Comparison of ENCODE assay signal across 7 cellular contexts in the genomic region with DNA sequence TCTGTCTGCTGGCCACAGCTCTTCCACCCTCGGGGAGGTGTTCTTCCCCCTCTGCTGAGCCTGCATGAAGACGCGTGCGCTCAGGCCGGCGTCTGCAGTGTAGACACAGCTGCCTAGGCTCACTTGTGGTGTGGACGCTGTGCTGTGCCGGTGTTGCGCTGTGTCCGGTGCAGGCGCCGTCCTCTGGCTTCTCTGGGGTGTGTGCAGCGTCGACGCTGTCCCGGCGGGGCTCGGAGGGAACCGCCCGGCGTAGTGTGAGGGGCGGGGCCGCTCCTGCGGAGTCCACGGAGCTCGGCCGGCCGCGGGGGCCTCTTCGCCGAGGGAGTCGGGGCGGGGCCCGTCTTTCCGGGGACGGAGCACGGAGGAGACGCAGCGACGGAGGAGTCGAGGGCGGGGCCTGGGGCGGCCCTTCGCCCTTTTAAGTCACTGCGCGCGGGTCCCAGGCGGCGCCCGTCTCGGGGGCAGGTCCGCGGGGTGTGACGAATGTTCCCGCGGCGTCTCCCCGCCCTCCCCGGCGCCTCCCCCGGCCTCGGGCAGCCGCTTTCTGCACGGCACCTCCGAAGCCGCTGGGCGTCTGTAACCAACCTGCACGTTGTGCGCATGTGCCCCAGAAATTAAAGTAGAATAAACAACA. TPM values are rescaled to one million over a fixed set of nuclear protein-coding genes. Genes with fewer than 3 reads are reported as not detected.
A peak's percentile ranks its signal among the peaks of the same experiment; 100 is the strongest.
DNase-seq lines count a peak whose midpoint lies in the region; ATAC-seq and TF ChIP-seq lines count a peak whose summit lies in the region.

No MANE protein-coding gene starts in this region.

- DNase-seq in GM13977 (ENCODE audit: low spot score) (peak; percentile 99), NCI-H187 (lab: John Stamatoyannopoulos, UW) (peak; percentile 45 to 92), kidney epithelial cell (ENCODE audit: low read depth) (peak; percentile 47)
- peak; percentile 88 to 97 (median 94) for DNase-seq in activated CD4-positive, CD25-positive, alpha-beta regulatory T cell (lab: John Stamatoyannopoulos, UW)
- DNase-seq in central memory CD4-positive, alpha-beta T cell, result peak; percentile 94
- DNase-seq in stimulated activated CD4-positive, alpha-beta T cell treated with anti-CD3 and anti-CD28 coated beads, Interleukin-15, amount 100 ng/mL, for 1 hour (ENCODE audit: low read depth in 1 of 2, low spot score in 1 of 2), result peak; percentile 91 to 94

- H3K27me3 ChIP-seq in kidney epithelial cell (ENCODE audit: control insufficient read depth, insufficient read depth, low read length), result peaks cover 55% of the 10 kb centered on the region

- peak overlapping the region; percentile 34 for H3K4me3 ChIP-seq in kidney epithelial cell (ENCODE audit: low read depth, low read length)

- in situ Hi-C loops in GM13977 (cut with MboI; ENCODE audit: low pct_unique_long_range_greater_than_20kb, low sequenced_read_pairs, unreplicated experiment), result no loop called here

- ATAC-seq in HG02763 (IDR thresholded peaks at IDR 0.05; ENCODE audit: unreplicated experiment), result peak; percentile 70

- H3K36me3 ChIP-seq in kidney epithelial cell (ENCODE audit: control insufficient read depth, insufficient read depth, low read length), result no peaks in the 10 kb centered on the region

- TF ChIP-seq CTCF in GM13977 (IDR thresholded peaks at IDR 0.05; ENCODE audit: extremely low read depth, insufficient read depth, missing control alignments) (no peak), kidney epithelial cell (IDR thresholded peaks at IDR 0.05; ENCODE audit: insufficient read depth, low read length, poor library complexity, severe bottlenecking) (no peak)

RNA-seq across cellular contexts. Expression of a gene that starts 45.2 kb away (rescaled TPM):
- 23.8 and 35.5 TPM in 2 replicates for total RNA-seq in kidney epithelial cell

RNA-seq across cellular contexts. Expression of a gene that starts 45.4 kb away (rescaled TPM):
- total RNA-seq in kidney epithelial cell, result 15.7 and 18.9 TPM in 2 replicates

Comparison
In these comparisons a context has a peak if more than half of its experiments do, and no peak if none do; other contexts are left out.
1. Peak in every context shown above with its lines: DNase-seq, ATAC-seq and H3K4me3 ChIP-seq.
2. DNase-seq: peak in every context shown above with its lines; median percentile 99 in GM13977; 94 in activated CD4-positive, CD25-positive, alpha-beta regulatory T cell; 94 in central memory CD4-positive, alpha-beta T cell; 92 in stimulated activated CD4-positive, alpha-beta T cell treated with anti-CD3 and anti-CD28 coated beads, Interleukin-15, amount 100 ng/mL, for 1 hour; 68 in NCI-H187; 47 in kidney epithelial cell.